In genomic region chr17:8956521-8956920, GRCh38 we compare ENCODE assay signal across 12 cellular contexts. TPM values are rescaled to one million over a fixed set of nuclear protein-coding genes. Genes with fewer than 3 reads are reported as not detected.
DNase-seq lines count a peak whose midpoint lies in the region; ATAC-seq, FAIRE-seq and TF ChIP-seq lines count a peak whose summit lies in the region.
"Had no signal": no experiment of that assay in that cellular context is flagged by ENCODE, and none has a peak within 500 bp of the region (broad histone marks: within the 10 kb centered on the region; RNA-seq: fewer than 3 reads in every experiment).

No MANE protein-coding gene starts in this region.

- peak; percentile 14; the same call in 1 of the 2 replicates for TF ChIP-seq RAD21 in GM12878 (IDR thresholded peaks at IDR 0.05; ENCODE audit: insufficient read depth, low read depth, low read length)

- intact Hi-C loops in GM12878 (cut with micrococcal nuclease; ENCODE audit: unreplicated experiment), result loop anchor here (2.0 to 5.0 kb wide), 5 partner anchors 16 to 99 kb away; no protein-coding TSS in a partner anchor
- intact Hi-C loops in A673 (cut with micrococcal nuclease; ENCODE audit: unreplicated experiment), result no loop called here

- H3K27ac ChIP-seq in GM12878 (ENCODE audit: control insufficient read depth, insufficient read depth) (peak overlapping the region; percentile 81), A673 (ENCODE audit: low read depth, low read length, poor library complexity, severe bottlenecking) (no peak overlapping the region)
- H3K27ac ChIP-seq: left ventricle myocardium inferior had no signal

- CTCF ChIA-PET in GM10248 (lab: Yijun Ruan, JAX), result interaction anchor here (1.0 to 1.7 kb wide), 5 partner anchors 16 to 171 kb away, joined by 3 to 8 read pairs (median 4); no protein-coding TSS in a partner anchor
- CTCF ChIA-PET in GM12878 (lab: Yijun Ruan, JAX), result interaction anchor here (0.7 to 2.9 kb wide), 13 partner anchors 8 to 108 kb away, joined by 3 to 11 read pairs (median 4); partner anchors contain the start of gene PIK3R6
- CTCF ChIA-PET in A673 (lab: Charles Lee), result no interaction called here

- no peaks in the 10 kb centered on the region for H4K20me1 ChIP-seq in GM12878 (ENCODE audit: control insufficient read depth, insufficient read depth)

- H3K36me3 ChIP-seq in GM12878 (ENCODE audit: control insufficient read depth in 2 of 2, insufficient read depth in 2 of 2, low read length in 1 of 2) (peaks cover 3 to 4% of the 10 kb centered on the region in 2 experiments), A673 (ENCODE audit: insufficient read depth, low read length, poor library complexity, severe bottlenecking) (no peaks in the 10 kb centered on the region)
- H3K36me3 ChIP-seq: adrenal gland, left ventricle myocardium inferior had no signal

- TF ChIP-seq EP300 in GM12878 (IDR thresholded peaks at IDR 0.05; ENCODE audit: borderline replicate concordance in 1 of 2, control insufficient read depth in 1 of 2, low read depth in 2 of 2, low read length in 2 of 2), result peak; percentile 44 to 54; a peak in 2 of 4 replicates

- H3K9me3 ChIP-seq in GM12878 (replicated peaks; ENCODE audit: control insufficient read depth, insufficient read depth, low read length) (peaks cover 8% of the 10 kb centered on the region), A673 (ENCODE audit: low read depth, low read length, poor library complexity, severe bottlenecking) (no peaks in the 10 kb centered on the region)
- H3K9me3 ChIP-seq: adrenal gland had no signal

- BruUV-seq in GM12878 (replicated peaks; lab: Mats Ljungman, UMichigan) (no TSS peak), A673 (replicated peaks; lab: Mats Ljungman, UMichigan) (no TSS peak)

- peaks cover 94% of the 10 kb centered on the region for H3K79me2 ChIP-seq in GM12878 (ENCODE audit: control insufficient read depth, insufficient read depth, low read length)

- WGBS in GM12878 (ENCODE audit: insufficient coverage, insufficient replicate concordance, low lambda C conversion rate, missing lambda C conversion rate), result 0% methylated on average over 5 of the region's 5 CpGs

- peak; percentile 44 for DNase-seq in GM10248 (ENCODE audit: extremely low spot score)
- peak; percentile 92 for DNase-seq in GM12878 (ENCODE audit: low read depth, low spot score)
- DNase-seq in A673 (ENCODE audit: low spot score), result no peak
- no peak for DNase-seq in HCEC 1CT
- DNase-seq: adrenal gland, heart right ventricle, left ventricle myocardium inferior, NCI-H69 had no signal

- H3K4me1 ChIP-seq in GM12878 (ENCODE audit: control insufficient read depth, insufficient read depth, low read length), result peaks cover 85% of the 10 kb centered on the region
- H3K4me1 ChIP-seq in A673 (ENCODE audit: insufficient read depth, low read length, poor library complexity, severe bottlenecking), result no peaks in the 10 kb centered on the region
- H3K4me1 ChIP-seq: left ventricle myocardium inferior had no signal

- no peaks in the 10 kb centered on the region for H3K27me3 ChIP-seq in GM12878 (replicated peaks in 1 of 2; ENCODE audit: control insufficient read depth in 2 of 2, insufficient read depth in 2 of 2, low read length in 1 of 2)
- peaks cover 18% of the 10 kb centered on the region for H3K27me3 ChIP-seq in A673 (replicated peaks; ENCODE audit: insufficient read depth, low read depth, low read length, poor library complexity)
- H3K27me3 ChIP-seq: adrenal gland had no signal

- H3K9ac ChIP-seq in GM12878 (ENCODE audit: control insufficient read depth, insufficient read depth, low read length), result peak overlapping the region; percentile 81

- in situ Hi-C loops in GM12878 (cut with MboI), result loop anchor here (5.0 to 25.0 kb wide), 2 partner anchors 99 to 1081 kb away; no protein-coding TSS in a partner anchor

- FAIRE-seq in GM12878 (lab: Jason Lieb, UNC), result peak; percentile 87

- H3K4me2 ChIP-seq in GM12878 (ENCODE audit: control insufficient read depth, insufficient read depth), result peak overlapping the region; percentile 85

- TF ChIP-seq POLR2A in GM12878 (IDR thresholded peaks at IDR 0.05; ENCODE audit: low read depth, low read length), result 0 out of 2 replicates have a peak, but pooled peaks have one; percentile 21

- ATAC-seq in GM19452 (IDR thresholded peaks at IDR 0.05; ENCODE audit: unreplicated experiment), result peak; percentile 42
- ATAC-seq in HG03108 (IDR thresholded peaks at IDR 0.05; ENCODE audit: unreplicated experiment), result peak; percentile 48
- peak; percentile 78 for ATAC-seq in GM12878
- no peak for ATAC-seq in GM18498 (IDR thresholded peaks at IDR 0.05; ENCODE audit: unreplicated experiment)
- no peak for ATAC-seq in GM21423 (IDR thresholded peaks at IDR 0.05; ENCODE audit: unreplicated experiment)
- ATAC-seq: heart right ventricle had no signal

- RAD21 ChIA-PET in GM12878 (lab: Charles Lee; ENCODE audit: unreplicated experiment), result interaction anchor here (0.9 to 7.8 kb wide), 13 partner anchors 15 to 150 kb away, joined by 3 to 122 read pairs (median 6); partner anchors contain the start of gene PIK3R6

- no peak for TF ChIP-seq CTCF in GM10248 (IDR thresholded peaks at IDR 0.05; ENCODE audit: control extremely low read depth, extremely low read depth, low read depth, missing control alignments)
- no peak for TF ChIP-seq CTCF in GM12878 (IDR thresholded peaks at IDR 0.05 in 2 of 3, conservative IDR thresholded peaks at IDR 0.05 in 1 of 3; ENCODE audit: control insufficient read depth in 2 of 3, extremely low read depth in 1 of 3, insufficient read depth in 1 of 3, low read depth in 3 of 3, low read length in 3 of 3)
- no peak for TF ChIP-seq CTCF in A673 (conservative IDR thresholded peaks at IDR 0.05; ENCODE audit: low read depth, low read length)

- H2AFZ ChIP-seq in GM12878 (ENCODE audit: control insufficient read depth, low read depth, low read length), result no peak overlapping the region

- H3K4me3 ChIP-seq in GM12878 (peak overlapping the region; percentile 49), A673 (ENCODE audit: low read depth, low read length, poor library complexity, severe bottlenecking) (no peak overlapping the region)
- H3K4me3 ChIP-seq: adrenal gland, heart right ventricle, left ventricle myocardium inferior had no signal

- POLR2A ChIA-PET in GM10248 (lab: Yijun Ruan, JAX) (interaction anchor here (0.6 to 2.2 kb wide), 4 partner anchors 8 to 98 kb away, joined by 3 to 7 read pairs (median 4); no protein-coding TSS in a partner anchor), GM12878 (lab: Charles Lee) (interaction anchor here (0.6 to 2.2 kb wide), 8 partner anchors 8 to 106 kb away, joined by 3 to 33 read pairs (median 6); partner anchors contain the start of gene PIK3R5), A673 (lab: Charles Lee; ENCODE audit: low non-redundant PET) (no interaction called here)

- SMC1A ChIA-PET in GM12878 (lab: Charles Lee; ENCODE audit: uncharacterized antibody, unreplicated experiment), result interaction anchor here (0.9 to 19.1 kb wide), 15 partner anchors 9 to 100 kb away, joined by 3 to 345 read pairs (median 5); partner anchors contain the start of genes PIK3R5 and PIK3R6

TF ChIP-seq in GM12878, 131 proteins besides CTCF, POLR2A, EP300 and RAD21 (continues in another document):
- TF ChIP-seq ETV6 (conservative IDR thresholded peaks at IDR 0.05 in 1 of 2, IDR thresholded peaks at IDR 0.05 in 1 of 2; ENCODE audit: borderline replicate concordance in 1 of 2, low read depth in 1 of 2) (peak in 1 of 2 experiments; percentile 61; a peak in 1 of 4 replicates), EED (IDR thresholded peaks at IDR 0.05; ENCODE audit: low read depth) (peak; percentile 91), POU2F2 (IDR thresholded peaks at IDR 0.05; ENCODE audit: borderline replicate concordance, low read depth, low read length) (peak; percentile 55; the same call in 2 of the 3 replicates), RELA (IDR thresholded peaks at IDR 0.05; ENCODE audit: borderline replicate concordance, partially characterized antibody) (peak; percentile 48), CBX3 (IDR thresholded peaks at IDR 0.05; ENCODE audit: borderline replicate concordance, low read depth) (no peak), MEF2B (IDR thresholded peaks at IDR 0.05; ENCODE audit: partially characterized antibody, poor library complexity, severe bottlenecking) (peak; percentile 69), RUNX3 (IDR thresholded peaks at IDR 0.05; ENCODE audit: low read length) (peak; percentile 76), TCF7 (IDR thresholded peaks at IDR 0.05; ENCODE audit: borderline replicate concordance) (no peak; the same call in 1 of the 2 replicates), NFIC (IDR thresholded peaks at IDR 0.05; ENCODE audit: low read depth, low read length) (peak; percentile 75; the same call in 1 of the 2 replicates)

RNA-seq across cellular contexts. Expression of gene PIK3R5, which starts 9.0 kb away (rescaled TPM):
- 260 and 296 TPM in 2 replicates for total RNA-seq in GM12878 (2013; cell fraction: nucleolus; rRNA removed)
- total RNA-seq in GM12878 (2014; rRNA removed) (36.8 and 39.5 TPM in 2 replicates), GM12878 (2014; rRNA removed; fragmentation: Illumina TruSeq; extraction: Trizol) (24.7 and 26.5 TPM in 2 replicates), GM12878 (2021) (50.8 and 51.2 TPM in 2 replicates), A673 (2021) (0.09 and 0.24 TPM in 2 replicates)
- 25.1 TPM for polyA plus RNA-seq in GM12878 (2011; ENCODE audit: low read depth)
- polyA plus RNA-seq in GM12878 (2011; rRNA removed) (34.3 and 43.9 TPM in 2 replicates), GM12878 (2014; fragmentation: Illumina TruSeq; extraction: Trizol) (27.3 and 34.2 TPM in 2 replicates), GM12878 (2014; fragmentation: Nextera tagmentation; extraction: Ambion mirVana) (1 to 10 TPM; 9.5 to 9.6 TPM), GM12878 (2014; rRNA removed) (32.9 and 33.5 TPM in 2 replicates), GM12878 (2016; fragmentation: Nextera tagmentation; extraction: Ambion mirVana) (10 to 100 TPM; 36.9 to 39.5 TPM)
- polyA plus RNA-seq in GM12878 (2011; cell fraction: cytosol; rRNA removed), result 42.7 and 45.7 TPM in 2 replicates
- 155 and 160 TPM in 2 replicates for polyA plus RNA-seq in GM12878 (2011; cell fraction: nucleus; rRNA removed)
- 44.1 and 46.7 TPM in 2 replicates for polyA plus RNA-seq in GM12878 (2012)
- polyA minus RNA-seq in GM12878 (2011; rRNA and poly(A)+ RNA removed), result 48.9 and 95.6 TPM in 2 replicates
- 32.6 and 35.1 TPM in 2 replicates for polyA minus RNA-seq in GM12878 (2011; cell fraction: cytosol; rRNA and poly(A)+ RNA removed)
- 48.0 and 66.0 TPM in 2 replicates for polyA minus RNA-seq in GM12878 (2011; cell fraction: nucleus; rRNA and poly(A)+ RNA removed)

Comparison
In these comparisons a context has a peak if more than half of its experiments do, and no peak if none do; other contexts are left out.
1. DNase-seq: peak in GM10248 (single experiment) and GM12878 (single experiment); none in A673 (single experiment) and HCEC 1CT (single experiment).
2. ATAC-seq: peak in GM19452 (single experiment), HG03108 (single experiment) and GM12878 (single experiment); none in GM18498 (single experiment) and GM21423 (single experiment).
3. RNA of gene PIK3R5, which starts 9.0 kb away (total RNA-seq): 24.7 to 296 TPM in GM12878; 0.09 to 0.24 TPM in A673; every median in the first group is over 10 times any median in the second.